Comparison of ENCODE assay signal across 15 cellular contexts in the genomic region with DNA sequence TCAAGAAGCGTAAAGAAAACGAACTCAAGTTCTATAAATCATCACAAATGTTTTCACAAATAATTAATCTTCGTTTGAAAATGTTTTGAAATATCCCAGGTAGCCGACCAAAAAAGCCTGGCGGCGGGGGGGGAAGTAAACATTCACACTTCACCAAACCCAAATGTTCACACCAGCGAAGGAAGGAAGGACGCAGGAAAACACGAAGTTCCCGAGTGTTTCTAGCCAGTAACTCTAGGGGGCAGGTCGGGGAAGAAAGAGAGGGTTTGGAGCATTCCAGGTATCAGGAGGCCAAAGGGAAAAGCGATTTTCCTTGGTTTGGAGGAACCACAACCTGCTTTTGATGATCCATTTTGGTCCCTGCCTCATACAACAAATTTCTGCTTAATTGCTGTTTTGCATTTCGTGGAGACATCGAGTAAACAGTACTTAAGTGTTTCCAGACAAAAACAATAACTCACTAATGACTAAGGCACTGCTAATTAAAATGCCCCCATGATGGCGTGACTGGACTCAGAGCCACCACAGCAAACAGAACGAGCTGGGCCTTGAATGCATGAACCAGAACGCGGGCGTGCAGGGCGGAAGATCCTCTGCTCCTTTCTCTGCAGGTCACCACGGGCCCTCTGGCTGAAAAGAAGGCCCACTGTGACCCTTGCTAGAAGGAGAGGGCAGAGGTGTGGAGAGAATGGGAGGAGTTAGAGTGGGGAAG. TPM values are rescaled to one million over a fixed set of nuclear protein-coding genes. Genes with fewer than 3 reads are reported as not detected.
DNase-seq lines count a peak whose midpoint lies in the region; ATAC-seq and TF ChIP-seq lines count a peak whose summit lies in the region.
"Had no signal": no experiment of that assay in that cellular context is flagged by ENCODE, and none has a peak within 500 bp of the region (broad histone marks: within the 10 kb centered on the region; RNA-seq: fewer than 3 reads in every experiment).

No MANE protein-coding gene starts in this region.

- peak; percentile 80 for DNase-seq in AG08395 (ENCODE audit: low spot score)
- peak; percentile 54 for DNase-seq in H7
- DNase-seq in cardiac fibroblast (ENCODE audit: low read depth in 2 of 2): no peak
- no peak for DNase-seq in mesothelial cell of epicardium (ENCODE audit: low spot score in 2 of 2, unreplicated experiment in 2 of 2)
- no peak for DNase-seq in activated CD8-positive, alpha-beta T cell treated with anti-CD3 and anti-CD28 coated beads for 36 hours
- DNase-seq: activated naive CD4-positive, alpha-beta T cell treated with anti-CD3 and anti-CD28 coated beads, Interleukin-2, amount 50 U/mL, for 16 hours; C1 segment of cervical spinal cord; cortex of kidney; stimulated activated CD4-positive, alpha-beta T cell treated with anti-CD3 and anti-CD28 coated beads, Interleukin-15, amount 100 ng/mL, for 24 hours; stimulated activated CD8-positive, alpha-beta memory T cell treated with anti-CD3 and anti-CD28 coated beads, Interleukin-4, amount 100 ng/mL, for 48 hours had no signal

- intact Hi-C loops in activated CD8-positive, alpha-beta T cell treated with anti-CD3 and anti-CD28 coated beads for 36 hours (cut with micrococcal nuclease): no loop called here

- H3K27me3 ChIP-seq in H7 (ENCODE audit: control insufficient read depth, insufficient read depth, low read length): peaks cover 81% of the 10 kb centered on the region
- H3K27me3 ChIP-seq: gastroesophageal sphincter had no signal

- ATAC-seq in HG03108 (IDR thresholded peaks at IDR 0.05; ENCODE audit: unreplicated experiment) (no peak), GM19463 (IDR thresholded peaks at IDR 0.05; ENCODE audit: unreplicated experiment) (no peak), GM18511 (IDR thresholded peaks at IDR 0.05; ENCODE audit: unreplicated experiment) (no peak)
- ATAC-seq in activated CD8-positive, alpha-beta T cell treated with anti-CD3 and anti-CD28 coated beads for 36 hours: no peak
- ATAC-seq: gastroesophageal sphincter had no signal

- CTCF ChIA-PET in activated CD8-positive, alpha-beta T cell treated with anti-CD3 and anti-CD28 coated beads for 36 hours (lab: Charles Lee): no interaction called here

- H3K4me1 Mint-ChIP-seq in mesothelial cell of epicardium: peaks cover 93% of the 10 kb centered on the region
- peaks cover 3% of the 10 kb centered on the region for H3K4me1 Mint-ChIP-seq in activated CD8-positive, alpha-beta T cell treated with anti-CD3 and anti-CD28 coated beads for 36 hours (ENCODE audit: low read depth)

- no peaks in the 10 kb centered on the region for H3K9me3 Mint-ChIP-seq in mesothelial cell of epicardium
- H3K9me3 Mint-ChIP-seq in activated CD8-positive, alpha-beta T cell treated with anti-CD3 and anti-CD28 coated beads for 36 hours: no peaks in the 10 kb centered on the region

- peak overlapping the region; percentile 100 for H3K27ac Mint-ChIP-seq in mesothelial cell of epicardium
- no peak overlapping the region for H3K27ac Mint-ChIP-seq in activated CD8-positive, alpha-beta T cell treated with anti-CD3 and anti-CD28 coated beads for 36 hours

- TF ChIP-seq CTCF in cardiac fibroblast (IDR thresholded peaks at IDR 0.05; ENCODE audit: low read depth, low read length) (peak; percentile 13), mesothelial cell of epicardium (IDR thresholded peaks at IDR 0.05; ENCODE audit: unreplicated experiment) (no peak)
- TF ChIP-seq CTCF in activated CD8-positive, alpha-beta T cell treated with anti-CD3 and anti-CD28 coated beads for 36 hours (IDR thresholded peaks at IDR 0.05): no peak

- POLR2A ChIA-PET in activated CD8-positive, alpha-beta T cell treated with anti-CD3 and anti-CD28 coated beads for 36 hours (lab: Charles Lee): no interaction called here

- H3K27me3 Mint-ChIP-seq in mesothelial cell of epicardium (ENCODE audit: low read depth): no peaks in the 10 kb centered on the region
- peaks cover 8% of the 10 kb centered on the region for H3K27me3 Mint-ChIP-seq in activated CD8-positive, alpha-beta T cell treated with anti-CD3 and anti-CD28 coated beads for 36 hours

- no peak overlapping the region for H3K4me3 ChIP-seq in H7 (ENCODE audit: insufficient read depth, low read depth, low read length)
- H3K4me3 ChIP-seq in cardiac fibroblast (replicated peaks in 1 of 2; ENCODE audit: low read depth in 2 of 2, low read length in 2 of 2): no peak overlapping the region
- H3K4me3 ChIP-seq: gastroesophageal sphincter had no signal

- H3K36me3 ChIP-seq in H7 (replicated peaks; ENCODE audit: control insufficient read depth, insufficient read depth, low read length): no peaks in the 10 kb centered on the region
- H3K36me3 ChIP-seq: gastroesophageal sphincter, neutrophil had no signal

- H3K36me3 Mint-ChIP-seq in mesothelial cell of epicardium: no peaks in the 10 kb centered on the region
- no peaks in the 10 kb centered on the region for H3K36me3 Mint-ChIP-seq in activated CD8-positive, alpha-beta T cell treated with anti-CD3 and anti-CD28 coated beads for 36 hours (ENCODE audit: low read depth)

- peak overlapping the region; percentile 42 for H3K4me3 Mint-ChIP-seq in mesothelial cell of epicardium
- H3K4me3 Mint-ChIP-seq in activated CD8-positive, alpha-beta T cell treated with anti-CD3 and anti-CD28 coated beads for 36 hours: no peak overlapping the region

RNA-seq across cellular contexts. Expression of gene ZFHX3, which starts 16.6 kb away (rescaled TPM):
- 1.2 and 1.3 TPM in 2 replicates for total RNA-seq in H7 (2014; rRNA removed; shearing (Covaris generic))
- 63.8 to 68.1 TPM (median 67.1 TPM) in 3 replicates for total RNA-seq in mesothelial cell of epicardium
- under 1 TPM; 0.16 to 0.25 TPM for total RNA-seq in activated CD8-positive, alpha-beta T cell treated with anti-CD3 and anti-CD28 coated beads for 36 hours

Comparison
In these comparisons a context has a peak if more than half of its experiments do, and no peak if none do; other contexts are left out.
1. DNase-seq: peak in AG08395 (single experiment) and H7 (single experiment); none in cardiac fibroblast (0 of 2), mesothelial cell of epicardium (0 of 2) and activated CD8-positive, alpha-beta T cell treated with anti-CD3 and anti-CD28 coated beads for 36 hours (single experiment).
2. RNA of gene ZFHX3, which starts 16.6 kb away (total RNA-seq): 63.8 to 68.1 TPM in mesothelial cell of epicardium; 1.2 to 1.3 TPM in H7 and 0.16 to 0.25 TPM in activated CD8-positive, alpha-beta T cell treated with anti-CD3 and anti-CD28 coated beads for 36 hours; every median in the first group is over 10 times any median in the second.